In genomic region chr10:119761106-119761505, GRCh38 we compare ENCODE assay signal across 13 cellular contexts. TPM values are rescaled to one million over a fixed set of nuclear protein-coding genes. Genes with fewer than 3 reads are reported as not detected.
A peak's percentile ranks its signal among the peaks of the same experiment; 100 is the strongest.
DNase-seq lines count a peak whose midpoint lies in the region; ATAC-seq and TF ChIP-seq lines count a peak whose summit lies in the region.
"Had no signal": no experiment of that assay in that cellular context is flagged by ENCODE, and none has a peak within 500 bp of the region (broad histone marks: within the 10 kb centered on the region; RNA-seq: fewer than 3 reads in every experiment).

No MANE protein-coding gene starts in this region.

- in situ Hi-C loops in Panc1 (cut with HindIII; ENCODE audit: low pct_unique_long_range_greater_than_20kb, low sequenced_read_pairs): no loop called here

- no peak overlapping the region for H2AFZ ChIP-seq in fibroblast of lung (ENCODE audit: low read length)

- H3K79me2 ChIP-seq in fibroblast of lung (ENCODE audit: control insufficient read depth, insufficient read depth, low read length): no peaks in the 10 kb centered on the region

- ATAC-seq in Panc1: no peak
- no peak for ATAC-seq in HG03571 (IDR thresholded peaks at IDR 0.05; ENCODE audit: unreplicated experiment)

- TSS peak; percentile 25 for BruUV-seq in Panc1 (replicated peaks; lab: Mats Ljungman, UMichigan)

- POLR2A ChIA-PET in Panc1 (lab: Charles Lee): no interaction called here

- CTCF ChIA-PET in Panc1 (lab: Charles Lee): no interaction called here

- H3K36me3 ChIP-seq in Panc1 (ENCODE audit: control insufficient read depth, insufficient read depth, low read length): no peaks in the 10 kb centered on the region
- no peaks in the 10 kb centered on the region for H3K36me3 ChIP-seq in fibroblast of lung (ENCODE audit: control insufficient read depth, insufficient read depth, low read length)
- H3K36me3 ChIP-seq in rectal smooth muscle tissue (ENCODE audit: control insufficient read depth, insufficient read depth, low read length): no peaks in the 10 kb centered on the region

- no peaks in the 10 kb centered on the region for H3K27me3 ChIP-seq in Panc1 (ENCODE audit: control insufficient read depth, insufficient read depth, low read length)
- H3K27me3 ChIP-seq in fibroblast of lung (ENCODE audit: control insufficient read depth, insufficient read depth, low read length): no peaks in the 10 kb centered on the region
- H3K27me3 ChIP-seq in rectal smooth muscle tissue (ENCODE audit: control insufficient read depth, insufficient read depth, low read length): no peaks in the 10 kb centered on the region

- H3K4me1 ChIP-seq in Panc1 (ENCODE audit: control insufficient read depth, insufficient read depth, low read length) (no peaks in the 10 kb centered on the region), fibroblast of lung (ENCODE audit: control insufficient read depth, extremely low read depth, insufficient read depth, low read length) (peaks cover 3% of the 10 kb centered on the region), rectal smooth muscle tissue (ENCODE audit: control insufficient read depth, insufficient read depth, low read length) (peaks cover 22% of the 10 kb centered on the region)

- H3K4me3 ChIP-seq in AG09309 (ENCODE audit: control insufficient read depth, low read depth, low read length) (no peak overlapping the region), Panc1 (ENCODE audit: low read depth in 2 of 2, low read length in 2 of 2) (no peak overlapping the region), fibroblast of lung (replicated peaks in 1 of 4; ENCODE audit: control extremely low read depth in 1 of 4, insufficient read depth in 1 of 4, low read depth in 3 of 4, low read length in 4 of 4) (no peak overlapping the region), rectal smooth muscle tissue (ENCODE audit: low read length) (no peak overlapping the region)

- intact Hi-C loops in Panc1 (cut with micrococcal nuclease; ENCODE audit: unreplicated experiment): no loop called here

- peak; percentile 82 for DNase-seq in AG09309 (ENCODE audit: low read depth)
- DNase-seq in Panc1 (ENCODE audit: low read depth, low spot score): no peak
- peak; percentile 90 to 93 for DNase-seq in fibroblast of lung (ENCODE audit: low read depth in 2 of 2)
- no peak for DNase-seq in cerebellar cortex (ENCODE audit: low spot score)
- no peak for DNase-seq in activated naive CD4-positive, alpha-beta T cell (lab: John Stamatoyannopoulos, UW)
- DNase-seq in NCI-H1092 (lab: John Stamatoyannopoulos, UW): no peak
- DNase-seq: amygdala; CD4-positive, CD25-positive, alpha-beta regulatory T cell; NCI-H1417; T-helper 2 cell had no signal

- no peaks in the 10 kb centered on the region for H4K20me1 ChIP-seq in fibroblast of lung (ENCODE audit: control insufficient read depth, extremely low read depth, insufficient read depth, low read length)

- H3K9ac ChIP-seq in fibroblast of lung (ENCODE audit: insufficient read depth, low read length) (no peak overlapping the region), rectal smooth muscle tissue (ENCODE audit: low read length) (no peak overlapping the region)

- no peak for TF ChIP-seq CTCF in AG09309 (IDR thresholded peaks at IDR 0.05; ENCODE audit: control insufficient read depth, insufficient read depth, low read depth, low read length, missing control alignments)
- TF ChIP-seq CTCF in Panc1 (IDR thresholded peaks at IDR 0.05): no peak
- TF ChIP-seq CTCF in fibroblast of lung (conservative IDR thresholded peaks at IDR 0.05 in 1 of 2, IDR thresholded peaks at IDR 0.05 in 1 of 2; ENCODE audit: low read depth in 1 of 2, low read length in 2 of 2): no peak

- no peaks in the 10 kb centered on the region for H3K9me3 ChIP-seq in Panc1 (ENCODE audit: control insufficient read depth, insufficient read depth, low read depth, low read length)
- H3K9me3 ChIP-seq in fibroblast of lung (ENCODE audit: control insufficient read depth, insufficient read depth, low read depth, low read length): no peaks in the 10 kb centered on the region

- H3K4me2 ChIP-seq in fibroblast of lung (ENCODE audit: extremely low read depth, insufficient read depth, low read length): peak overlapping the region; percentile 77

- H3K27ac ChIP-seq in Panc1 (ENCODE audit: low read length) (no peak overlapping the region), fibroblast of lung (ENCODE audit: insufficient read depth, low read length) (no peak overlapping the region), rectal smooth muscle tissue (ENCODE audit: low read depth, low read length) (peak overlapping the region; percentile 71)
- H3K27ac ChIP-seq: HL-60 had no signal

RNA-seq across cellular contexts. Expression of gene INPP5F, which starts 35.3 kb away (rescaled TPM):
- total RNA-seq in Panc1 (2021; ENCODE audit: unreplicated experiment) (26.7 TPM), fibroblast of lung (18.5 and 23.3 TPM in 2 replicates)
- polyA plus RNA-seq in Panc1 (2012; ENCODE audit: insufficient read length): 12.2 TPM
- polyA plus RNA-seq in fibroblast of lung: 15.0 and 19.0 TPM in 2 replicates
- polyA plus RNA-seq in fibroblast of lung (2012): 12.5 and 16.8 TPM in 2 replicates
- polyA minus RNA-seq in fibroblast of lung (ENCODE audit: low replicate concordance): 3.1 and 13.7 TPM in 2 replicates

Comparison
In these comparisons a context has a peak if more than half of its experiments do, and no peak if none do; other contexts are left out.
1. DNase-seq: peak in AG09309 (single experiment) and fibroblast of lung (2 of 2); none in Panc1 (single experiment), cerebellar cortex (single experiment), activated naive CD4-positive, alpha-beta T cell (0 of 4) and NCI-H1092 (single experiment).